In the genomic region with DNA sequence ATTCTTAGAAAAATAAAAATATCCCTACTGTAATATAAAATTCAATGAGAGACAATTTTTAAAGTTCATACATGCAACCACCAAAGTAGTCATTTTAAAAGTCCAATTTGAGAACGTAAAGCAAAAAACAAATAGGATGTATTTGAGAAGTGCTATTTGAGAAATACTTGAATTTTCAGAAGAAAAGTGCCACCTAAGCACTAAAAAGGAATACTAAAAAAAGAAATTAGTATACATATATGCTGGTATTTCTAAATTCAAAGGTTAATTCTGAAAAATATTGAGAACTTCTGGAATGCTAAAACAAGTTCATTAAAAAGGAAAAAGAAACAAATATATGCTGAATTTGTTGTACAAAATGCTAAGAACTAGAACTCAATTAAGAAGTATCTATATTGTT, we compare ENCODE assay signal across 29 cellular contexts.
"Had no signal": no experiment of that assay in that cellular context is flagged by ENCODE, and none has a peak within 500 bp of the region (broad histone marks: within the 10 kb centered on the region; RNA-seq: fewer than 3 reads in every experiment).

No MANE protein-coding gene starts in this region.

- H3K27ac Mint-ChIP-seq: stimulated activated effector memory CD8-positive, alpha-beta T cell treated with anti-CD3 and anti-CD28 coated beads, Interleukin-12 subunit alpha, Interleukin-12 subunit beta, amount 100 ng/mL, for 72 hours; stimulated activated memory B cell treated with anti-CD40 and anti-IgM and Interleukin-4, amounts not matched to agents 10 μg/mL and 1 μg/mL and 100 μg/mL, for 72 hours; stimulated activated naive B cell treated with anti-CD40 and anti-IgM and Interleukin-4, amounts not matched to agents 10 μg/mL and 1 μg/mL and 100 μg/mL, for 72 hours; stimulated activated naive CD8-positive, alpha-beta T cell treated with anti-CD3 and anti-CD28 coated beads, Interleukin-15, Interleukin-2, amounts not matched to agents 100 ng/mL and 50 ng/mL, for 24 hours; type B pancreatic cell had no signal

- H3K4me1 ChIP-seq: stomach, suprapubic skin, testis, thyroid gland, tibial artery, tibial nerve, transverse colon, upper lobe of left lung, upper lobe of right lung, uterus, vagina had no signal

- H3K4me3 ChIP-seq: stomach, suprapubic skin, testis, thoracic aorta, thyroid gland, tibial artery, tibial nerve, transverse colon, upper lobe of left lung, upper lobe of right lung, uterus, vagina had no signal

- H3K9me3 ChIP-seq: testis, thyroid gland, upper lobe of right lung, uterus, vagina had no signal

- DNase-seq: stimulated activated CD4-positive, alpha-beta T cell treated with anti-CD3 and anti-CD28 coated beads, Interleukin-2, amount 100 ng/mL, for 48 hours; stimulated activated CD4-positive, alpha-beta T cell treated with anti-CD3 and anti-CD28 coated beads, Interleukin-4, amount 100 ng/mL, for 1 hour; stimulated activated CD4-positive, alpha-beta T cell treated with anti-CD3 and anti-CD28 coated beads, Interleukin-4, amount 100 ng/mL, for 24 hours; stimulated activated CD4-positive, alpha-beta T cell treated with anti-CD3 and anti-CD28 coated beads, Interleukin-4, amount 100 ng/mL, for 4 hours; stimulated activated CD8-positive, alpha-beta memory T cell treated with anti-CD3 and anti-CD28 coated beads, Interleukin-4, amount 100 ng/mL, for 48 hours; stimulated activated naive B cell treated with anti-CD40 and anti-IgM and Interleukin-4, amounts not matched to agents 10 μg/mL and 1 μg/mL and 100 μg/mL, for 72 hours; stimulated activated naive CD4-positive, alpha-beta T cell; stimulated activated naive CD4-positive, alpha-beta T cell treated with Interleukin-2 at 50 U/mL for 16 hours; stimulated activated naive CD8-positive, alpha-beta T cell treated with anti-CD3 and anti-CD28 coated beads, Interleukin-15, amount 100 ng/mL, for 72 hours; stimulated activated naive CD8-positive, alpha-beta T cell treated with anti-CD3 and anti-CD28 coated beads, Interleukin-15, Interleukin-2, amounts not matched to agents 100 U/mL and 50 U/mL, for 24 hours; stomach; substantia nigra; testis; thyroid gland; tibial artery; transverse colon; trophoblast cell; upper lobe of right lung; uterus had no signal

- ATAC-seq: stimulated activated effector memory CD8-positive, alpha-beta T cell treated with anti-CD3 and anti-CD28 coated beads, Interleukin-12 subunit alpha, Interleukin-12 subunit beta, amount 100 ng/mL, for 72 hours; stimulated activated memory B cell treated with anti-CD40 and anti-IgM and Interleukin-4, amounts not matched to agents 10 μg/mL and 1 μg/mL and 100 μg/mL, for 72 hours; stimulated activated naive B cell treated with anti-CD40 and anti-IgM and Interleukin-4, amounts not matched to agents 10 μg/mL and 1 μg/mL and 100 μg/mL, for 72 hours; stimulated activated naive CD8-positive, alpha-beta T cell treated with anti-CD3 and anti-CD28 coated beads, Interleukin-15, amount 100 ng/mL, for 72 hours; stimulated activated naive CD8-positive, alpha-beta T cell treated with anti-CD3 and anti-CD28 coated beads, Interleukin-15, Interleukin-2, amounts not matched to agents 100 U/mL and 50 U/mL, for 24 hours; upper lobe of right lung had no signal

- FAIRE-seq: urothelium cell line had no signal

- H3K27me3 Mint-ChIP-seq: stimulated activated memory B cell treated with anti-CD40 and anti-IgM and Interleukin-4, amounts not matched to agents 10 μg/mL and 1 μg/mL and 100 μg/mL, for 72 hours; stimulated activated naive CD8-positive, alpha-beta T cell treated with anti-CD3 and anti-CD28 coated beads, Interleukin-15, amount 100 ng/mL, for 72 hours; type B pancreatic cell had no signal

- H3K27me3 ChIP-seq: stomach, suprapubic skin, testis, thyroid gland, tibial artery, tibial nerve, transverse colon, upper lobe of left lung, upper lobe of right lung, uterus, vagina had no signal

- H3K4me3 Mint-ChIP-seq: stimulated activated effector memory CD8-positive, alpha-beta T cell treated with anti-CD3 and anti-CD28 coated beads, Interleukin-12 subunit alpha, Interleukin-12 subunit beta, amount 100 ng/mL, for 72 hours; stimulated activated memory B cell treated with anti-CD40 and anti-IgM and Interleukin-4, amounts not matched to agents 10 μg/mL and 1 μg/mL and 100 μg/mL, for 72 hours; stimulated activated naive B cell treated with anti-CD40 and anti-IgM and Interleukin-4, amounts not matched to agents 10 μg/mL and 1 μg/mL and 100 μg/mL, for 72 hours; stimulated activated naive CD8-positive, alpha-beta T cell treated with anti-CD3 and anti-CD28 coated beads, Interleukin-15, amount 100 ng/mL, for 72 hours; stimulated activated naive CD8-positive, alpha-beta T cell treated with anti-CD3 and anti-CD28 coated beads, Interleukin-15, Interleukin-2, amounts not matched to agents 100 ng/mL and 50 ng/mL, for 24 hours; type B pancreatic cell had no signal

- H3K27ac ChIP-seq: stomach, suprapubic skin, testis, thoracic aorta, thyroid gland, tibial artery, tibial nerve, transverse colon, upper lobe of left lung, upper lobe of right lung, uterus, vagina had no signal

- H3K36me3 ChIP-seq: stomach, suprapubic skin, thoracic aorta, thyroid gland, tibial artery, tibial nerve, transverse colon, upper lobe of left lung, upper lobe of right lung, uterus, vagina had no signal

- H3K36me3 Mint-ChIP-seq: stimulated activated effector memory CD8-positive, alpha-beta T cell treated with anti-CD3 and anti-CD28 coated beads, Interleukin-12 subunit alpha, Interleukin-12 subunit beta, amount 100 ng/mL, for 72 hours; stimulated activated memory B cell treated with anti-CD40 and anti-IgM and Interleukin-4, amounts not matched to agents 10 μg/mL and 1 μg/mL and 100 μg/mL, for 72 hours; type B pancreatic cell had no signal

- H3K4me1 Mint-ChIP-seq: stimulated activated effector memory CD8-positive, alpha-beta T cell treated with anti-CD3 and anti-CD28 coated beads, Interleukin-12 subunit alpha, Interleukin-12 subunit beta, amount 100 ng/mL, for 72 hours; stimulated activated memory B cell treated with anti-CD40 and anti-IgM and Interleukin-4, amounts not matched to agents 10 μg/mL and 1 μg/mL and 100 μg/mL, for 72 hours; stimulated activated naive B cell treated with anti-CD40 and anti-IgM and Interleukin-4, amounts not matched to agents 10 μg/mL and 1 μg/mL and 100 μg/mL, for 72 hours; stimulated activated naive CD8-positive, alpha-beta T cell treated with anti-CD3 and anti-CD28 coated beads, Interleukin-15, amount 100 ng/mL, for 72 hours had no signal
